23 cellular contexts compared by ENCODE assay signal in genomic region chr22:37763652-37764051, GRCh38. TPM values are rescaled to one million over a fixed set of nuclear protein-coding genes. Genes with fewer than 3 reads are reported as not detected.
DNase-seq lines count a peak whose midpoint lies in the region; ATAC-seq and TF ChIP-seq lines count a peak whose summit lies in the region.
"Had no signal": no experiment of that assay in that cellular context is flagged by ENCODE, and none has a peak within 500 bp of the region (broad histone marks: within the 10 kb centered on the region; RNA-seq: fewer than 3 reads in every experiment).

No MANE protein-coding gene starts in this region.

- H3K27ac Mint-ChIP-seq in T-helper 17 cell (peak overlapping the region; percentile 34), neural crest cell (ENCODE audit: unreplicated experiment) (peak overlapping the region; percentile 35)
- H3K27ac Mint-ChIP-seq: GM23338 had no signal

- H3K36me3 Mint-ChIP-seq in T-helper 17 cell (ENCODE audit: low read depth) = peaks cover 2% of the 10 kb centered on the region
- H3K36me3 Mint-ChIP-seq in neural crest cell (ENCODE audit: low read depth) = peaks cover 2% of the 10 kb centered on the region

- peaks cover 0 to 69% (median 40%) of the 10 kb centered on the region in 11 experiments; a peak in 17 of 22 replicates for H4K20me1 ChIP-seq in BLaER1 treated with 17β-estradiol and CSF1 and Interleukin-3, amounts not matched to agents 10 nM and 100 nM

- no peak overlapping the region for H3K4me3 ChIP-seq in BLaER1 treated with 17β-estradiol and CSF1 and Interleukin-3, amounts not matched to agents 10 nM and 100 nM
- no peak overlapping the region for H3K4me3 ChIP-seq in HEK293 (ENCODE audit: low read depth, low read length)
- H3K4me3 ChIP-seq: GM12878, GM23338, HAP-1, Peyer's patch, SJSA1 had no signal

- CTCF ChIA-PET in HEK293 (lab: Yijun Ruan, JAX) = no interaction called here

- POLR2A ChIA-PET in HEK293 (lab: Yijun Ruan, JAX) = interaction anchor here (0.5 to 2.2 kb wide), 2 partner anchors 11 to 36 kb away, joined by 4 to 8 read pairs; no protein-coding TSS in a partner anchor

- H3K9me3 Mint-ChIP-seq in neural crest cell = no peaks in the 10 kb centered on the region
- H3K9me3 Mint-ChIP-seq: CD4-positive, alpha-beta memory T cell; GM23338 had no signal

- TF ChIP-seq CTCF in HEK293 (tag by site-specific recombination; IDR thresholded peaks at IDR 0.05) (no peak), neural crest cell (conservative IDR thresholded peaks at IDR 0.05) (no peak)

- no peak for DNase-seq in T-helper 17 cell
- no peak for DNase-seq in neural crest cell (ENCODE audit: low read depth, low spot score)
- DNase-seq in islet precursor cell = no peak
- DNase-seq in NCI-H2081 treated with DMSO at 0.1 percent for 48 hours (lab: John Stamatoyannopoulos, UW) = no peak
- DNase-seq: Caco-2; CD4-positive, alpha-beta memory T cell; DND-41; Kasumi-1; NCI-H1694; NCI-H2081; NCI-H2227 treated with DMSO at 0.1 percent for 48 hours; NCI-H510A treated with DMSO at 0.1 percent for 48 hours; NCI-H774; Peyer's patch had no signal

- no peaks in the 10 kb centered on the region for H3K27me3 Mint-ChIP-seq in T-helper 17 cell
- H3K27me3 Mint-ChIP-seq in neural crest cell (ENCODE audit: low read depth) = no peaks in the 10 kb centered on the region
- H3K27me3 Mint-ChIP-seq: CD4-positive, alpha-beta memory T cell had no signal

- no peak for ATAC-seq in T-helper 17 cell
- ATAC-seq in HG02885 (IDR thresholded peaks at IDR 0.05; ENCODE audit: poor library complexity, unreplicated experiment) = no peak
- ATAC-seq: GM12878, GM23338 had no signal

- H3K4me1 ChIP-seq in BLaER1 treated with 17β-estradiol and CSF1 and Interleukin-3, amounts not matched to agents 10 nM and 100 nM = peaks cover 0 to 48% (median 38%) of the 10 kb centered on the region in 10 experiments; a peak in 15 of 20 replicates
- H3K4me1 ChIP-seq in HEK293 (ENCODE audit: control insufficient read depth, insufficient read depth, low read length) = peaks cover 6% of the 10 kb centered on the region; the same call in 1 of the 2 replicates
- H3K4me1 ChIP-seq: HAP-1, Peyer's patch, SJSA1 had no signal

- peaks cover 4% of the 10 kb centered on the region for H3K4me1 Mint-ChIP-seq in T-helper 17 cell
- H3K4me1 Mint-ChIP-seq in neural crest cell = no peaks in the 10 kb centered on the region
- H3K4me1 Mint-ChIP-seq: GM23338 had no signal

- H3K4me2 ChIP-seq in BLaER1 treated with 17β-estradiol and CSF1 and Interleukin-3, amounts not matched to agents 10 nM and 100 nM = peak overlapping the region in 8 of 11 experiments; percentile 1 to 72 (median 60); a peak in 15 of 22 replicates
- H3K4me2 ChIP-seq: GM23338 had no signal

- peaks cover 45 to 99% (median 90%) of the 10 kb centered on the region in 11 experiments for H3K36me3 ChIP-seq in BLaER1 treated with 17β-estradiol and CSF1 and Interleukin-3, amounts not matched to agents 10 nM and 100 nM
- H3K36me3 ChIP-seq in HEK293 (ENCODE audit: control insufficient read depth in 2 of 2, insufficient read depth in 1 of 2, low read length in 2 of 2) = peaks cover 18 to 67% of the 10 kb centered on the region in 2 experiments

- peak overlapping the region in 3 of 11 experiments; percentile 9 to 62 (median 46); a peak in 5 of 22 replicates for H3K9ac ChIP-seq in BLaER1 treated with 17β-estradiol and CSF1 and Interleukin-3, amounts not matched to agents 10 nM and 100 nM

- no peaks in the 10 kb centered on the region for H3K9me3 ChIP-seq in BLaER1 treated with 17β-estradiol and CSF1 and Interleukin-3, amounts not matched to agents 10 nM and 100 nM (replicated peaks in 1 of 11)
- no peaks in the 10 kb centered on the region for H3K9me3 ChIP-seq in HEK293 (ENCODE audit: control insufficient read depth, insufficient read depth, low read depth, low read length)
- no peaks in the 10 kb centered on the region for H3K9me3 ChIP-seq in T-helper 17 cell (ENCODE audit: control insufficient read depth, low read length, poor library complexity, severe bottlenecking)
- H3K9me3 ChIP-seq: Caco-2, HAP-1, Peyer's patch, SJSA1 had no signal

- H3K27me3 ChIP-seq in BLaER1 treated with 17β-estradiol and CSF1 and Interleukin-3, amounts not matched to agents 10 nM and 100 nM = no peaks in the 10 kb centered on the region
- H3K27me3 ChIP-seq: Peyer's patch, SJSA1 had no signal

- no peak overlapping the region for H3K4me3 Mint-ChIP-seq in T-helper 17 cell
- H3K4me3 Mint-ChIP-seq in neural crest cell = no peak overlapping the region
- H3K4me3 Mint-ChIP-seq: CD4-positive, alpha-beta memory T cell; GM23338 had no signal

- peak overlapping the region in 3 of 11 experiments; percentile 48 to 57 (median 56); a peak in 4 of 22 replicates for H3K27ac ChIP-seq in BLaER1 treated with 17β-estradiol and CSF1 and Interleukin-3, amounts not matched to agents 10 nM and 100 nM
- H3K27ac ChIP-seq in HEK293 (ENCODE audit: extremely low read depth, low read depth, low read length) = no peak overlapping the region
- H3K27ac ChIP-seq: Peyer's patch, SJSA1 had no signal

TF ChIP-seq in HEK293, 187 proteins besides CTCF, POLR2A, EP300 and RAD21:
- TF ChIP-seq KLF8 (tag by site-specific recombination; IDR thresholded peaks at IDR 0.05) (no peak), ZBTB48 (tag by site-specific recombination; IDR thresholded peaks at IDR 0.05) (peak; percentile 36; the same call in 1 of the 2 replicates), EGR2 (tag by site-specific recombination; IDR thresholded peaks at IDR 0.05; ENCODE audit: low read depth) (0 out of 2 replicates have a peak, but pooled peaks have one; percentile 36), ZNF266 (tag by site-specific recombination; IDR thresholded peaks at IDR 0.05; ENCODE audit: low read depth) (no peak), OSR2 (tag by site-specific recombination; IDR thresholded peaks at IDR 0.05) (peak; percentile 72)
TF ChIP-seq in HEK293: peak in this region for 3.

RNA-seq across cellular contexts. Expression of gene GCAT, which starts 44.1 kb away (rescaled TPM):
- 1 to 10 TPM in 1 of 2 donors, under 1 TPM in 1; 0.78 to 2.6 TPM for total RNA-seq in T-helper 17 cell
- total RNA-seq in neural crest cell = 53.1 and 55.8 TPM in 2 replicates

RNA-seq across cellular contexts. Expression of gene GALR3, which starts 59.5 kb away (rescaled TPM):
- total RNA-seq in T-helper 17 cell (not detected), neural crest cell (0.49 TPM in 1 of 2 replicates, not detected in the other)
- total RNA-seq: A673; CD4-positive, alpha-beta memory T cell; GM12878; OCI-LY7; Peyer's patch; SJSA1 had no signal

Comparison
In these comparisons a context has a peak if more than half of its experiments do, and no peak if none do; other contexts are left out.
1. RNA of gene GCAT, which starts 44.1 kb away (total RNA-seq): 53.1 to 55.8 TPM in neural crest cell; 0.78 to 2.6 TPM in T-helper 17 cell; every median in the first group is over 10 times any median in the second.